30 cellular contexts compared by ENCODE assay signal in genomic region chr16:62067182-62067581, GRCh38. TPM values are rescaled to one million over a fixed set of nuclear protein-coding genes. Genes with fewer than 3 reads are reported as not detected.
"Had no signal": no experiment of that assay in that cellular context is flagged by ENCODE, and none has a peak within 500 bp of the region (broad histone marks: within the 10 kb centered on the region; RNA-seq: fewer than 3 reads in every experiment).

No MANE protein-coding gene starts in this region.

- H3K4me1 ChIP-seq: parathyroid adenoma, psoas muscle, right lobe of liver, sigmoid colon, stomach, thyroid gland, tibial nerve, uterus had no signal

- DNase-seq: natural killer cell; occipital lobe; ovary; posterior cingulate gyrus; psoas muscle; right cardiac atrium; right lobe of liver; sigmoid colon; small intestine; stimulated activated CD4-positive, alpha-beta T cell treated with anti-CD3 and anti-CD28 coated beads, Interleukin-15, amount 100 ng/mL, for 24 hours; stimulated activated CD4-positive, alpha-beta T cell treated with anti-CD3 and anti-CD28 coated beads, Interleukin-2, amount 100 ng/mL, for 24 hours; stimulated activated CD4-positive, alpha-beta T cell treated with anti-CD3 and anti-CD28 coated beads, Interleukin-2, amount 100 ng/mL, for 48 hours; stimulated activated CD4-positive, alpha-beta T cell treated with anti-CD3 and anti-CD28 coated beads, Interleukin-4, amount 100 ng/mL, for 24 hours; stimulated activated naive B cell treated with anti-CD40 and anti-IgM and Interleukin-4, amounts not matched to agents 10 μg/mL and 1 μg/mL and 100 μg/mL, for 72 hours; stimulated activated naive CD4-positive, alpha-beta T cell treated with Interleukin-2 at 50 U/mL for 16 hours; stomach; thyroid gland; trophoblast cell; uterus had no signal

- H3K4me3 ChIP-seq: neural progenitor cell, ovary, psoas muscle, right lobe of liver, sigmoid colon, stomach, thoracic aorta, thyroid gland, tibial nerve, upper lobe of left lung, uterus had no signal

- H3K27ac Mint-ChIP-seq: natural killer cell; nephron; neural progenitor cell; progenitor cell of endocrine pancreas; stimulated activated effector memory CD8-positive, alpha-beta T cell treated with anti-CD3 and anti-CD28 coated beads, Interleukin-12 subunit alpha, Interleukin-12 subunit beta, amount 100 ng/mL, for 72 hours; stimulated activated naive B cell treated with anti-CD40 and anti-IgM and Interleukin-4, amounts not matched to agents 10 μg/mL and 1 μg/mL and 100 μg/mL, for 72 hours; stimulated activated naive CD8-positive, alpha-beta T cell treated with anti-CD3 and anti-CD28 coated beads, Interleukin-15, Interleukin-2, amounts not matched to agents 100 ng/mL and 50 ng/mL, for 24 hours had no signal

- H3K36me3 ChIP-seq: neural progenitor cell, ovary, right lobe of liver, sigmoid colon, stomach, thoracic aorta, thyroid gland, tibial nerve, upper lobe of left lung, uterus had no signal

- H3K27ac ChIP-seq: neural progenitor cell, ovary, parathyroid adenoma, psoas muscle, right lobe of liver, sigmoid colon, stomach, thoracic aorta, thyroid gland, tibial nerve, upper lobe of left lung, uterus had no signal

- H3K4me1 Mint-ChIP-seq: natural killer cell; nephron; stimulated activated effector memory CD8-positive, alpha-beta T cell treated with anti-CD3 and anti-CD28 coated beads, Interleukin-12 subunit alpha, Interleukin-12 subunit beta, amount 100 ng/mL, for 72 hours; stimulated activated naive B cell treated with anti-CD40 and anti-IgM and Interleukin-4, amounts not matched to agents 10 μg/mL and 1 μg/mL and 100 μg/mL, for 72 hours had no signal

- H3K36me3 Mint-ChIP-seq: natural killer cell; neural progenitor cell; stimulated activated effector memory CD8-positive, alpha-beta T cell treated with anti-CD3 and anti-CD28 coated beads, Interleukin-12 subunit alpha, Interleukin-12 subunit beta, amount 100 ng/mL, for 72 hours; stimulated activated naive B cell treated with anti-CD40 and anti-IgM and Interleukin-4, amounts not matched to agents 10 μg/mL and 1 μg/mL and 100 μg/mL, for 72 hours had no signal

- H3K9me3 Mint-ChIP-seq: nephron, neural progenitor cell had no signal

- ATAC-seq: natural killer cell; psoas muscle; right cardiac atrium; right lobe of liver; stimulated activated effector memory CD8-positive, alpha-beta T cell treated with anti-CD3 and anti-CD28 coated beads, Interleukin-12 subunit alpha, Interleukin-12 subunit beta, amount 100 ng/mL, for 72 hours; stimulated activated naive B cell treated with anti-CD40 and anti-IgM and Interleukin-4, amounts not matched to agents 10 μg/mL and 1 μg/mL and 100 μg/mL, for 72 hours had no signal

- H3K27me3 Mint-ChIP-seq: progenitor cell of endocrine pancreas; stimulated activated naive B cell treated with anti-CD40 and anti-IgM and Interleukin-4, amounts not matched to agents 10 μg/mL and 1 μg/mL and 100 μg/mL, for 72 hours; stimulated activated naive CD8-positive, alpha-beta T cell treated with anti-CD3 and anti-CD28 coated beads, Interleukin-15, Interleukin-2, amounts not matched to agents 100 ng/mL and 50 ng/mL, for 24 hours had no signal

- H3K27me3 ChIP-seq: neural progenitor cell, ovary, right lobe of liver, sigmoid colon, stomach, thyroid gland, tibial nerve, upper lobe of left lung, uterus had no signal

- H3K4me3 Mint-ChIP-seq: natural killer cell; nephron; neural progenitor cell; stimulated activated effector memory CD8-positive, alpha-beta T cell treated with anti-CD3 and anti-CD28 coated beads, Interleukin-12 subunit alpha, Interleukin-12 subunit beta, amount 100 ng/mL, for 72 hours; stimulated activated naive B cell treated with anti-CD40 and anti-IgM and Interleukin-4, amounts not matched to agents 10 μg/mL and 1 μg/mL and 100 μg/mL, for 72 hours; stimulated activated naive CD8-positive, alpha-beta T cell treated with anti-CD3 and anti-CD28 coated beads, Interleukin-15, Interleukin-2, amounts not matched to agents 100 ng/mL and 50 ng/mL, for 24 hours had no signal

- H3K9me3 ChIP-seq: ovary, psoas muscle, right lobe of liver, sigmoid colon, stomach, thoracic aorta, thyroid gland, tibial nerve, upper lobe of left lung, uterus had no signal

RNA-seq across cellular contexts. Expression of gene CDH8, which starts 30.9 kb away (rescaled TPM):
- total RNA-seq: natural killer cell, osteoblast, right cardiac atrium, right lobe of liver, subcutaneous adipose tissue, thyroid gland had no signal
